Comparison of ENCODE assay signal across 9 cellular contexts in the genomic region with DNA sequence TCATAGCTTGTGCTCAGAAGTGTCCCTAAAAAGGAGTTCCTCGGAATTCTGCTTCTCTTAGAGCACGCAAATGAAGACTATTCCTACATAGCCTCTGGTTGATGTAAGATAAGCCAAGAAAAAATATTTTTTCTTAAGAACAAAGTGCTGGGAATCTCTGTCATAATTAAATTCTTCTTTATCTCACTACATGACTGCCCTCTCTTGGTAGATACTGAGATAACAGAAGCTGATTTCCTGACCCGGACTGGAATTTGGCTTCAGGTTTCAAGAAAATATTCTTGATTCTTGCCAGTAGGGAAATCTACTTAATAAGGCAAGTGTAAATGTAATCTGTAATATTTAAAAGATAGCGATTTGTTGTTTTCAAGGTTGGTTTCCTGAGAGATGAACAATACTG. TPM values are rescaled to one million over a fixed set of nuclear protein-coding genes. Genes with fewer than 3 reads are reported as not detected.
DNase-seq lines count a peak whose midpoint lies in the region; ATAC-seq, FAIRE-seq and TF ChIP-seq lines count a peak whose summit lies in the region.
"Had no signal": no experiment of that assay in that cellular context is flagged by ENCODE, and none has a peak within 500 bp of the region (broad histone marks: within the 10 kb centered on the region; RNA-seq: fewer than 3 reads in every experiment).

No MANE protein-coding gene starts in this region.

- H3K9me3 ChIP-seq in RWPE2 (ENCODE audit: severe bottlenecking), result no peaks in the 10 kb centered on the region
- no peaks in the 10 kb centered on the region for H3K9me3 ChIP-seq in testis

- TF ChIP-seq POLR2A in testis (IDR thresholded peaks at IDR 0.05), result no peak

- no peak overlapping the region for H3K27ac ChIP-seq in RWPE2 (ENCODE audit: poor library complexity, severe bottlenecking)
- peak overlapping the region in 1 of 2 donors; percentile 39 for H3K27ac ChIP-seq in testis

- intact Hi-C loops in testis (cut with DNase I; ENCODE audit: low total_unique reads), result no loop called here

- peak; percentile 15 for FAIRE-seq in GM18507 (lab: Jason Lieb, UNC)
- FAIRE-seq: colon had no signal

- H3K27me3 ChIP-seq in RWPE2 (ENCODE audit: insufficient read depth, poor library complexity, severe bottlenecking), result no peaks in the 10 kb centered on the region
- H3K27me3 ChIP-seq in testis, result no peaks in the 10 kb centered on the region

- 27 to 41% methylated on average over 4 of the region's 4 CpGs for WGBS in testis, 2 donors

- peak; percentile 70 for TF ChIP-seq CTCF in RWPE2 (IDR thresholded peaks at IDR 0.05; ENCODE audit: poor library complexity, severe bottlenecking)
- peak; percentile 27 to 54 (median 33) for TF ChIP-seq CTCF in testis (IDR thresholded peaks at IDR 0.05)

- H3K4me3 ChIP-seq in RWPE2 (ENCODE audit: severe bottlenecking) (no peak overlapping the region), testis (no peak overlapping the region)

- no peaks in the 10 kb centered on the region for H3K4me1 ChIP-seq in RWPE2 (ENCODE audit: insufficient read depth, poor library complexity, severe bottlenecking)
- H3K4me1 ChIP-seq in testis, result peaks cover 4% of the 10 kb centered on the region

- peak; percentile 39 for DNase-seq in AG08395 (ENCODE audit: low spot score)
- DNase-seq in GM18507 (ENCODE audit: extremely low spot score, insufficient read length, low read depth), result no peak
- DNase-seq in RWPE2 (ENCODE audit: low spot score), result no peak
- peak; percentile 9 for DNase-seq in germinal center (ENCODE audit: low spot score)
- no peak for DNase-seq in testis

- no peak for ATAC-seq in RWPE2 (ENCODE audit: low read depth)
- no peak for ATAC-seq in HG03097 (IDR thresholded peaks at IDR 0.05; ENCODE audit: low FRiP score, unreplicated experiment)
- ATAC-seq in HG03139 (IDR thresholded peaks at IDR 0.05; ENCODE audit: unreplicated experiment), result no peak
- ATAC-seq in HG03520 (IDR thresholded peaks at IDR 0.05; ENCODE audit: unreplicated experiment), result no peak

- H3K36me3 ChIP-seq in RWPE2 (ENCODE audit: low read depth), result no peaks in the 10 kb centered on the region
- no peaks in the 10 kb centered on the region for H3K36me3 ChIP-seq in testis (ENCODE audit: low read depth, missing control alignments)

RNA-seq across cellular contexts. Expression of a gene that starts 31.3 kb away (rescaled TPM):
- total RNA-seq in testis, result 10 to 100 TPM; 31.0 to 36.9 TPM
- polyA plus RNA-seq in testis (ENCODE audit: insufficient read depth, low read depth, low replicate concordance), result 19.3 TPM

Comparison
In these comparisons a context has a peak if more than half of its experiments do, and no peak if none do; other contexts are left out.
1. DNase-seq: peak in AG08395 (single experiment) and germinal center (single experiment); none in GM18507 (single experiment), RWPE2 (single experiment) and testis (single experiment).